Comparison of ENCODE assay signal across 16 cellular contexts in genomic region chr14:88327497-88327896, GRCh38. TPM values are rescaled to one million over a fixed set of nuclear protein-coding genes. Genes with fewer than 3 reads are reported as not detected.
"Had no signal": no experiment of that assay in that cellular context is flagged by ENCODE, and none has a peak within 500 bp of the region (broad histone marks: within the 10 kb centered on the region; RNA-seq: fewer than 3 reads in every experiment).

No MANE protein-coding gene starts in this region.

- H3K4me1 ChIP-seq: adrenal gland, psoas muscle, upper lobe of right lung had no signal

- H3K4me3 ChIP-seq: adrenal gland, coronary artery, left ventricle myocardium inferior, psoas muscle, right lobe of liver, upper lobe of right lung had no signal

- H3K36me3 ChIP-seq: adrenal gland, left ventricle myocardium inferior, right lobe of liver, upper lobe of right lung had no signal

- H3K27ac ChIP-seq: adrenal gland, coronary artery, left ventricle myocardium inferior, psoas muscle, right lobe of liver, upper lobe of right lung had no signal

- H3K9me3 ChIP-seq: adrenal gland, psoas muscle, right lobe of liver, upper lobe of right lung had no signal

- FAIRE-seq: endothelial cell of umbilical vein, frontal cortex, kidney had no signal

- ATAC-seq: natural killer cell, psoas muscle, upper lobe of right lung had no signal

- DNase-seq: activated naive CD4-positive, alpha-beta T cell treated with anti-CD3 and anti-CD28 coated beads, Interleukin-2, amount 50 U/mL, for 16 hours; adrenal gland; central memory CD4-positive, alpha-beta T cell; effector CD4-positive, alpha-beta T cell; kidney; left ventricle myocardium inferior; natural killer cell; psoas muscle; right lobe of liver; stimulated activated CD4-positive, alpha-beta T cell treated with anti-CD3 and anti-CD28 coated beads, Interleukin-2, amount 100 ng/mL, for 24 hours; stimulated activated naive CD4-positive, alpha-beta T cell; upper lobe of right lung had no signal

RNA-seq across cellular contexts. Expression of gene KCNK10, which starts 4.4 kb away (rescaled TPM):
- total RNA-seq: activated T-helper 2 cell treated with anti-CD3 and anti-CD28 coated beads, Interferon-gamma antibody, Interleukin-2, Interleukin-4, amounts not matched to agents 10 μg/mL and 5 μg/mL and 100 μg/mL, durations not matched to agents 14 hours and 24 hours and 36 hours; endothelial cell of umbilical vein; left ventricle myocardium inferior; natural killer cell; psoas muscle; right lobe of liver had no signal
- polyA plus RNA-seq: endothelial cell of umbilical vein had no signal
